8 cellular contexts compared by ENCODE assay signal in genomic region chr6:129710722-129711631, GRCh38. TPM values are rescaled to one million over a fixed set of nuclear protein-coding genes. Genes with fewer than 3 reads are reported as not detected.
DNase-seq lines count a peak whose midpoint lies in the region; ATAC-seq and TF ChIP-seq lines count a peak whose summit lies in the region.

No MANE protein-coding gene starts in this region.

- H3K4me3 ChIP-seq in WI38 (ENCODE audit: low read depth, low read length) (peak overlapping the region; percentile 77), fibroblast of the aortic adventitia (ENCODE audit: low read depth, low read length) (peak overlapping the region; percentile 81), smooth muscle cell (peak overlapping the region; percentile 68)

- no peaks in the 10 kb centered on the region for H4K20me1 ChIP-seq in smooth muscle cell (ENCODE audit: low read depth)

- H3K36me3 ChIP-seq in smooth muscle cell (ENCODE audit: low read depth) = no peaks in the 10 kb centered on the region

- H3K9me3 ChIP-seq in smooth muscle cell (replicated peaks; ENCODE audit: low read depth) = no peaks in the 10 kb centered on the region

- no peak overlapping the region for H3K9ac ChIP-seq in smooth muscle cell (ENCODE audit: low read depth)

- DNase-seq in DMS53 (lab: John Stamatoyannopoulos, UW) (peak; percentile 18), DMS53 treated with DMSO at 0.1 percent for 48 hours (lab: John Stamatoyannopoulos, UW; ENCODE audit: unreplicated experiment) (no peak), fibroblast of the aortic adventitia (ENCODE audit: low read depth) (peak; percentile 28), smooth muscle cell (lab: John Stamatoyannopoulos, UW; ENCODE audit: unreplicated experiment) (no peak), SHP77 (lab: John Stamatoyannopoulos, UW) (no peak)
- no peak for DNase-seq in stimulated activated CD8-positive, alpha-beta memory T cell treated with anti-CD3 and anti-CD28 coated beads, Interleukin-4, amount 100 ng/mL, for 48 hours

- H3K4me1 ChIP-seq in smooth muscle cell (ENCODE audit: low read depth) = peaks cover 15% of the 10 kb centered on the region

- no peaks in the 10 kb centered on the region for H3K27me3 ChIP-seq in smooth muscle cell (ENCODE audit: low read depth)

- H3K27ac ChIP-seq in smooth muscle cell (ENCODE audit: low read depth) = peak overlapping the region; percentile 80

- WGBS in smooth muscle cell (ENCODE audit: low lambda C conversion rate) = 44% methylated on average over 8 of the region's 8 CpGs

- ATAC-seq in GM18861 (IDR thresholded peaks at IDR 0.05; ENCODE audit: unreplicated experiment) = no peak

- TF ChIP-seq CTCF in WI38 (IDR thresholded peaks at IDR 0.05; ENCODE audit: low read depth, low read length) (no peak), fibroblast of the aortic adventitia (IDR thresholded peaks at IDR 0.05; ENCODE audit: insufficient read depth, low read length) (no peak), smooth muscle cell (IDR thresholded peaks at IDR 0.05; ENCODE audit: borderline replicate concordance, insufficient read depth, poor library complexity, severe bottlenecking) (no peak)

- H3F3A ChIP-seq in smooth muscle cell (ENCODE audit: low read depth) = peaks cover 6% of the 10 kb centered on the region

- H2AFZ ChIP-seq in smooth muscle cell (ENCODE audit: low read depth) = peak overlapping the region; percentile 95

- H3K4me2 ChIP-seq in smooth muscle cell = peak overlapping the region; percentile 91

- peaks cover 5% of the 10 kb centered on the region for H3K79me2 ChIP-seq in smooth muscle cell (ENCODE audit: low read depth)

RNA-seq across cellular contexts. Expression of gene ARHGAP18, which starts 1.0 kb away (rescaled TPM):
- total RNA-seq in fibroblast of the aortic adventitia (ENCODE audit: low replicate concordance) (26.2 and 65.8 TPM in 2 replicates), smooth muscle cell (9.6 and 10.7 TPM in 2 replicates)
- 3.2 and 3.5 TPM in 2 replicates for polyA plus RNA-seq in smooth muscle cell

Comparison
In these comparisons a context has a peak if more than half of its experiments do, and no peak if none do; other contexts are left out.
1. DNase-seq: peak in DMS53 (single experiment) and fibroblast of the aortic adventitia (single experiment); none in DMS53 treated with DMSO at 0.1 percent for 48 hours (single experiment), smooth muscle cell (single experiment), stimulated activated CD8-positive, alpha-beta memory T cell treated with anti-CD3 and anti-CD28 coated beads, Interleukin-4, amount 100 ng/mL, for 48 hours (single experiment) and SHP77 (0 of 2).
2. Peak in every context shown above with its lines, with median percentiles within 50 percentile points of each other: H3K4me3 ChIP-seq.